Comparison of ENCODE assay signal across 26 cellular contexts in the genomic region with DNA sequence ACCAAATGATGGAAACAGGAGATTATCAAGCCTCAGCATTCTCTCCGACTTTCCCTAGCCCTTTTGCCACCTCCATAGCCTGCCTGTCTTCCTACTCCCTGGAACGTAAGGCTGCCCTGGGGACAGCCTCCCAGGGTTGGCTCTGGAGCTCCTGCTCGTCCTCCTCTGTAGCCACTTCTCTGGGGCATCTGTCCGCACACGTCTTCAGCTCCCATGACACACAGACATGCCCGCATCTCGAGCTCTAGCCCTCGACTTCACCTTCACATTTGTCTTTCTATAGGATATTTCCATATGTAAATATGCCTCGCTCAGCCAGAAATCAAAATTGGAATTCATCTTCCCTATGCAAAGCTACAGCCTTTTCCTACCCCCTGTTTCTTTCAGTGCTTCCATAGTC.
DNase-seq lines count a peak whose midpoint lies in the region; ATAC-seq and TF ChIP-seq lines count a peak whose summit lies in the region.
"Had no signal": no experiment of that assay in that cellular context is flagged by ENCODE, and none has a peak within 500 bp of the region (broad histone marks: within the 10 kb centered on the region; RNA-seq: fewer than 3 reads in every experiment).

No MANE protein-coding gene starts in this region.

- no peaks in the 10 kb centered on the region for H3K36me3 ChIP-seq in neural progenitor cell
- H3K36me3 ChIP-seq: BE2C had no signal

- no peaks in the 10 kb centered on the region for H3K9me3 ChIP-seq in neural progenitor cell (ENCODE audit: low read depth)
- H3K9me3 ChIP-seq: BE2C had no signal

- H3K4me3 Mint-ChIP-seq in activated naive CD4-positive, alpha-beta T cell treated with anti-CD3 and anti-CD28 coated beads, Interleukin-2, amount 10 ng/mL, durations not matched to agents 7 days and 5 days, result no peak overlapping the region
- no peak overlapping the region for H3K4me3 Mint-ChIP-seq in neural progenitor cell
- H3K4me3 Mint-ChIP-seq in activated CD8-positive, alpha-beta T cell treated with anti-CD3 and anti-CD28 coated beads, Interleukin-2, amount 10 ng/mL, durations not matched to agents 7 days and 5 days, result no peak overlapping the region
- H3K4me3 Mint-ChIP-seq: CD14-positive monocyte had no signal

- peaks cover 3% of the 10 kb centered on the region for H3K4me1 ChIP-seq in neural progenitor cell
- H3K4me1 ChIP-seq: BE2C had no signal

- POLR2A ChIA-PET in activated CD8-positive, alpha-beta T cell treated with anti-CD3 and anti-CD28 coated beads, Interleukin-2, amount 10 ng/mL, durations not matched to agents 7 days and 5 days (lab: Charles Lee), result no interaction called here

- H2AFZ ChIP-seq in neural progenitor cell (replicated peaks), result no peak overlapping the region
- H2AFZ ChIP-seq: GM23248 had no signal

- no peak overlapping the region for H3K4me2 ChIP-seq in neural progenitor cell

- no peak for DNase-seq in activated naive CD4-positive, alpha-beta T cell treated with anti-CD3 and anti-CD28 coated beads, Interleukin-2, amount 10 ng/mL, durations not matched to agents 7 days and 5 days
- no peak for DNase-seq in activated naive CD4-positive, alpha-beta T cell treated with Interleukin-2 at 50 U/mL for 16 hours
- DNase-seq in islet precursor cell (peak; percentile 22), neural progenitor cell (ENCODE audit: low spot score) (no peak), GM13976 (ENCODE audit: low spot score) (no peak), foreskin melanocyte (no peak)
- DNase-seq in activated CD8-positive, alpha-beta T cell treated with anti-CD3 and anti-CD28 coated beads, Interleukin-2, amount 10 ng/mL, durations not matched to agents 7 days and 5 days, result no peak
- DNase-seq: 8988T, ACHN, BE2C, Calu3, DMS79 treated with DMSO at 0.1 percent for 48 hours, GF-D8, GM23248, H7, NCI-H1092 treated with DMSO at 0.1 percent for 48 hours, NCI-H1436 treated with DMSO at 0.1 percent for 48 hours, NCI-H187 treated with DMSO at 0.1 percent for 48 hours, NCI-H2171 treated with DMSO at 0.1 percent for 48 hours, NCI-H345, NCI-H510A treated with DMSO at 0.1 percent for 48 hours, NCI-H774, PC-3 had no signal

- H4K20me1 ChIP-seq in neural progenitor cell (ENCODE audit: low read depth), result no peaks in the 10 kb centered on the region

- H3K27ac ChIP-seq in neural progenitor cell, result no peak overlapping the region
- H3K27ac ChIP-seq: GM23248, HL-60 had no signal

- CTCF ChIA-PET in activated naive CD4-positive, alpha-beta T cell treated with anti-CD3 and anti-CD28 coated beads, Interleukin-2, amount 10 ng/mL, durations not matched to agents 7 days and 5 days (lab: Charles Lee), result interaction anchor here (1.4 kb wide), 1 partner anchor 34 kb away, joined by 3 read pairs; no protein-coding TSS in a partner anchor
- CTCF ChIA-PET in activated CD8-positive, alpha-beta T cell treated with anti-CD3 and anti-CD28 coated beads, Interleukin-2, amount 10 ng/mL, durations not matched to agents 7 days and 5 days (lab: Charles Lee), result no interaction called here

- peaks cover 33% of the 10 kb centered on the region for H3K4me1 Mint-ChIP-seq in activated naive CD4-positive, alpha-beta T cell treated with anti-CD3 and anti-CD28 coated beads, Interleukin-2, amount 10 ng/mL, durations not matched to agents 7 days and 5 days
- peaks cover 15% of the 10 kb centered on the region for H3K4me1 Mint-ChIP-seq in neural progenitor cell
- H3K4me1 Mint-ChIP-seq in activated CD8-positive, alpha-beta T cell treated with anti-CD3 and anti-CD28 coated beads, Interleukin-2, amount 10 ng/mL, durations not matched to agents 7 days and 5 days (ENCODE audit: low read depth), result peaks cover 24% of the 10 kb centered on the region

- no peaks in the 10 kb centered on the region for H3F3A ChIP-seq in neural progenitor cell (ENCODE audit: low read depth)

- no peaks in the 10 kb centered on the region for H3K79me2 ChIP-seq in neural progenitor cell (ENCODE audit: low read depth)

- peak overlapping the region; percentile 70 for H3K27ac Mint-ChIP-seq in activated naive CD4-positive, alpha-beta T cell treated with anti-CD3 and anti-CD28 coated beads, Interleukin-2, amount 10 ng/mL, durations not matched to agents 7 days and 5 days
- H3K27ac Mint-ChIP-seq in neural progenitor cell, result peak overlapping the region; percentile 1
- H3K27ac Mint-ChIP-seq in activated CD8-positive, alpha-beta T cell treated with anti-CD3 and anti-CD28 coated beads, Interleukin-2, amount 10 ng/mL, durations not matched to agents 7 days and 5 days, result no peak overlapping the region

- H3K9ac ChIP-seq in neural progenitor cell, result no peak overlapping the region
- H3K9ac ChIP-seq: GM23248 had no signal

- no peak overlapping the region for H3K4me3 ChIP-seq in neural progenitor cell
- H3K4me3 ChIP-seq: GM23248 had no signal

- H3K27me3 ChIP-seq in neural progenitor cell, result no peaks in the 10 kb centered on the region
- H3K27me3 ChIP-seq: BE2C had no signal

- no peak for TF ChIP-seq CTCF in neural progenitor cell (IDR thresholded peaks at IDR 0.05)
- no peak for TF ChIP-seq CTCF in GM13976 (IDR thresholded peaks at IDR 0.05; ENCODE audit: borderline replicate concordance, control extremely low read depth, extremely low read depth, insufficient read depth, missing control alignments)

- in situ Hi-C loops in GM13976 (cut with MboI; ENCODE audit: low sequenced_read_pairs, unreplicated experiment), result no loop called here

- no peaks in the 10 kb centered on the region for H3K9me3 Mint-ChIP-seq in activated naive CD4-positive, alpha-beta T cell treated with anti-CD3 and anti-CD28 coated beads, Interleukin-2, amount 10 ng/mL, durations not matched to agents 7 days and 5 days
- H3K9me3 Mint-ChIP-seq in neural progenitor cell, result no peaks in the 10 kb centered on the region
- no peaks in the 10 kb centered on the region for H3K9me3 Mint-ChIP-seq in activated CD8-positive, alpha-beta T cell treated with anti-CD3 and anti-CD28 coated beads, Interleukin-2, amount 10 ng/mL, durations not matched to agents 7 days and 5 days (ENCODE audit: insufficient read depth)

- ATAC-seq in GM21825 (IDR thresholded peaks at IDR 0.05; ENCODE audit: unreplicated experiment), result no peak
- no peak for ATAC-seq in activated CD8-positive, alpha-beta T cell treated with anti-CD3 and anti-CD28 coated beads, Interleukin-2, amount 10 ng/mL, durations not matched to agents 7 days and 5 days
- ATAC-seq: PC-3 had no signal

- H3K36me3 Mint-ChIP-seq in activated naive CD4-positive, alpha-beta T cell treated with anti-CD3 and anti-CD28 coated beads, Interleukin-2, amount 10 ng/mL, durations not matched to agents 7 days and 5 days, result peaks cover 9% of the 10 kb centered on the region
- H3K36me3 Mint-ChIP-seq in neural progenitor cell, result no peaks in the 10 kb centered on the region
- H3K36me3 Mint-ChIP-seq in activated CD8-positive, alpha-beta T cell treated with anti-CD3 and anti-CD28 coated beads, Interleukin-2, amount 10 ng/mL, durations not matched to agents 7 days and 5 days (ENCODE audit: low read depth), result peaks cover 3% of the 10 kb centered on the region

- peaks cover 8% of the 10 kb centered on the region for H3K27me3 Mint-ChIP-seq in activated naive CD4-positive, alpha-beta T cell treated with anti-CD3 and anti-CD28 coated beads, Interleukin-2, amount 10 ng/mL, durations not matched to agents 7 days and 5 days
- peaks cover 2% of the 10 kb centered on the region for H3K27me3 Mint-ChIP-seq in neural progenitor cell (ENCODE audit: insufficient read depth, low read depth)
- peaks cover 2% of the 10 kb centered on the region for H3K27me3 Mint-ChIP-seq in activated CD8-positive, alpha-beta T cell treated with anti-CD3 and anti-CD28 coated beads, Interleukin-2, amount 10 ng/mL, durations not matched to agents 7 days and 5 days (ENCODE audit: low read depth)
